ENCODE assay signal across 8 cellular contexts in the genomic region with DNA sequence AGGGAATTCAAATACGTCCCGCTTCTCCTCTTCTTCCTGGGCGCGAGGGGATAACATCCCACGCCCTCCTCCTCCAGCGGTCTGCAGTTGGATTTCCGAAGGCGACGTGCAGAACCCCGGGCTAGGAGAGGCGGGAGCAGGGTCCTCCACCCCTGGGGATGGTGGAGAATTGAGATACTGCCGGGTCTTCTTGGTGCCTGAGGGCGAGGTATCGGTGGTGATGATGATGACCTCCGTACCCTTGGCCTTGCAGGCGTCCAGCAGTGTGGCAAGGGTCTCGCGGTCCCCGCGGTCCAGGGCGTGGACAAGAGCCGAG. TPM values are rescaled to one million over a fixed set of nuclear protein-coding genes. Genes with fewer than 3 reads are reported as not detected.
A peak's percentile ranks its signal among the peaks of the same experiment; 100 is the strongest.
DNase-seq lines count a peak whose midpoint lies in the region; ATAC-seq and TF ChIP-seq lines count a peak whose summit lies in the region.

No MANE protein-coding gene starts in this region.

- peak overlapping the region; percentile 75 for H3K4me2 ChIP-seq in H9 (ENCODE audit: insufficient read depth, insufficient read length, low read length)

- no peak overlapping the region for H3K4ac ChIP-seq in H9 (ENCODE audit: low read depth, low read length)

- H2BK5ac ChIP-seq in H9 (ENCODE audit: insufficient read length, low read length): no peak overlapping the region

- no peaks in the 10 kb centered on the region for H3K9me3 Mint-ChIP-seq in H9
- no peaks in the 10 kb centered on the region for H3K9me3 Mint-ChIP-seq in activated CD4-positive, alpha-beta memory T cell treated with anti-CD3 and anti-CD28 coated beads for 36 hours

- no peaks in the 10 kb centered on the region; a peak in 1 of 7 replicates for H3K36me3 Mint-ChIP-seq in H9 (ENCODE audit: insufficient read depth in 1 of 3, low read depth in 3 of 3)
- peaks cover 1% of the 10 kb centered on the region for H3K36me3 Mint-ChIP-seq in activated CD4-positive, alpha-beta memory T cell treated with anti-CD3 and anti-CD28 coated beads for 36 hours

- H2BK12ac ChIP-seq in H9 (ENCODE audit: insufficient read length, low read depth, low read length): no peak overlapping the region

- DNase-seq in H9 (no peak), left ventricle myocardium superior (peak; percentile 43), skeletal muscle cell (ENCODE audit: low read depth) (no peak), AML-193 (lab: John Stamatoyannopoulos, UW) (no peak), mucosa of gallbladder (ENCODE audit: low spot score) (no peak)
- no peak for DNase-seq in activated CD4-positive, alpha-beta memory T cell treated with anti-CD3 and anti-CD28 coated beads for 36 hours

- no peak overlapping the region for H3K27ac ChIP-seq in H9 (ENCODE audit: insufficient read length, low read depth, low read length)

- ATAC-seq in left ventricle myocardium superior (no peak), HG03442 (IDR thresholded peaks at IDR 0.05; ENCODE audit: unreplicated experiment) (no peak), HG03571 (IDR thresholded peaks at IDR 0.05; ENCODE audit: unreplicated experiment) (no peak)

- H3K79me1 ChIP-seq in H9 (ENCODE audit: insufficient read depth, low read depth, low read length, poor library complexity, severe bottlenecking): no peaks in the 10 kb centered on the region

- H4K5ac ChIP-seq in H9 (ENCODE audit: insufficient read length, low read depth, low read length): no peak overlapping the region

- H3K4me1 ChIP-seq in H9 (ENCODE audit: insufficient read depth, low read length): peaks cover 2% of the 10 kb centered on the region; the same call in 1 of the 2 replicates

- H3K9ac ChIP-seq in H9 (ENCODE audit: extremely low read depth, insufficient read length, low read length): no peak overlapping the region

- H3K14ac ChIP-seq in H9 (ENCODE audit: insufficient read depth, low read length): no peak overlapping the region

- no peak overlapping the region for H3K23ac ChIP-seq in H9 (ENCODE audit: insufficient read length, low read depth, low read length)

- H3T11ph ChIP-seq in H9 (ENCODE audit: low read length): no peak overlapping the region

- no peak overlapping the region for H3K18ac ChIP-seq in H9 (ENCODE audit: insufficient read length, low read depth, low read length)

- intact Hi-C loops in activated CD4-positive, alpha-beta memory T cell treated with anti-CD3 and anti-CD28 coated beads for 36 hours (cut with micrococcal nuclease): no loop called here
- intact Hi-C loops in left ventricle myocardium superior (cut with micrococcal nuclease): loop anchor here (5.0 kb wide), 1 partner anchor 39 kb away; no protein-coding TSS in a partner anchor

- H4K91ac ChIP-seq in H9 (ENCODE audit: insufficient read length, low read depth, low read length): no peak overlapping the region

- H2BK120ac ChIP-seq in H9 (ENCODE audit: low read depth, low read length, poor library complexity, severe bottlenecking): no peak overlapping the region

- peak overlapping the region; percentile 87 to 95 for H3K4me3 Mint-ChIP-seq in H9
- peak overlapping the region; percentile 91 for H3K4me3 Mint-ChIP-seq in activated CD4-positive, alpha-beta memory T cell treated with anti-CD3 and anti-CD28 coated beads for 36 hours

- peak overlapping the region; percentile 64 for H3K4me3 ChIP-seq in skeletal muscle cell (ENCODE audit: low read depth, low read length)

- no peaks in the 10 kb centered on the region for H4K20me1 ChIP-seq in H9 (ENCODE audit: control insufficient read depth, insufficient read depth, insufficient read length)

- WGBS in H9 (ENCODE audit: extremely low coverage, insufficient read length, low lambda C conversion rate): no CpG with 5 or more reads among the region's 22 CpGs

- no peak overlapping the region for H2AFZ ChIP-seq in H9 (ENCODE audit: low read length)

- POLR2A ChIA-PET in activated CD4-positive, alpha-beta memory T cell treated with anti-CD3 and anti-CD28 coated beads for 36 hours (lab: Charles Lee): interaction anchor here (6.2 kb wide), 1 partner anchor 34 kb away, joined by 62 read pairs; the partner anchor contains the start of gene RBM8A

- H3K27me3 ChIP-seq in H9 (ENCODE audit: insufficient read depth, low read length): peaks cover 42% of the 10 kb centered on the region

- no peak for TF ChIP-seq CTCF in H9 (conservative IDR thresholded peaks at IDR 0.05)

- peaks cover 42 to 50% of the 10 kb centered on the region in 2 experiments for H3K4me1 Mint-ChIP-seq in H9
- peaks cover 46% of the 10 kb centered on the region for H3K4me1 Mint-ChIP-seq in activated CD4-positive, alpha-beta memory T cell treated with anti-CD3 and anti-CD28 coated beads for 36 hours (ENCODE audit: low read depth)

- no peak overlapping the region for H2AK5ac ChIP-seq in H9 (ENCODE audit: insufficient read length, low read length)

- no peak overlapping the region for H3K56ac ChIP-seq in H9 (ENCODE audit: insufficient read length, low read depth, low read length)

- peaks cover 74% of the 10 kb centered on the region for H3K27me3 Mint-ChIP-seq in H9 (ENCODE audit: low read depth)
- no peaks in the 10 kb centered on the region for H3K27me3 Mint-ChIP-seq in activated CD4-positive, alpha-beta memory T cell treated with anti-CD3 and anti-CD28 coated beads for 36 hours

- no peak overlapping the region for H4K8ac ChIP-seq in H9 (replicated peaks; ENCODE audit: insufficient read length, low read depth, low read length)

- H2BK20ac ChIP-seq in H9 (ENCODE audit: low read depth, low read length, poor library complexity, severe bottlenecking): no peak overlapping the region

- peak overlapping the region in 1 of 3 experiments; percentile 94; a peak in 2 of 7 replicates for H3K27ac Mint-ChIP-seq in H9
- H3K27ac Mint-ChIP-seq in activated CD4-positive, alpha-beta memory T cell treated with anti-CD3 and anti-CD28 coated beads for 36 hours: peak overlapping the region; percentile 75

- H2BK15ac ChIP-seq in H9 (ENCODE audit: low read depth, low read length): no peak overlapping the region

- CTCF ChIA-PET in activated CD4-positive, alpha-beta memory T cell treated with anti-CD3 and anti-CD28 coated beads for 36 hours (lab: Charles Lee): interaction anchor here (6.1 kb wide), 1 partner anchor 17 kb away, joined by 62 read pairs; no protein-coding TSS in a partner anchor

- peaks cover 31% of the 10 kb centered on the region for H3K23me2 ChIP-seq in H9 (ENCODE audit: insufficient read length, low read depth, low read length, poor library complexity, severe bottlenecking)

- no peaks in the 10 kb centered on the region for H3K9me3 ChIP-seq in H9 (ENCODE audit: control insufficient read depth, low read depth, low read length)

- no peaks in the 10 kb centered on the region for H3K79me2 ChIP-seq in H9 (ENCODE audit: insufficient read depth, low read length)

RNA-seq across cellular contexts. Expression of gene LIX1L, which starts 3.2 kb away (rescaled TPM):
- total RNA-seq in H9 (2021): 5.9 TPM in 2 replicates
- 10 to 100 TPM; 46.6 to 47.8 TPM for total RNA-seq in activated CD4-positive, alpha-beta memory T cell treated with anti-CD3 and anti-CD28 coated beads for 36 hours
- 25.2 TPM for total RNA-seq in left ventricle myocardium superior
- 42.9 TPM for total RNA-seq in mucosa of gallbladder

RNA-seq across cellular contexts. Expression of gene ANKRD34A, which starts 3.3 kb away (rescaled TPM):
- total RNA-seq in H9 (2021) (0.20 and 0.39 TPM in 2 replicates), left ventricle myocardium superior (0.52 TPM), mucosa of gallbladder (3.4 TPM)
- total RNA-seq in activated CD4-positive, alpha-beta memory T cell treated with anti-CD3 and anti-CD28 coated beads for 36 hours: 1 to 10 TPM; 4.6 to 4.7 TPM

RNA-seq across cellular contexts. Expression of gene POLR3GL, which starts 3.4 kb away (rescaled TPM):
- total RNA-seq in H9 (2021) (6.0 and 7.9 TPM in 2 replicates), left ventricle myocardium superior (44.0 TPM), mucosa of gallbladder (28.3 TPM)
- total RNA-seq in activated CD4-positive, alpha-beta memory T cell treated with anti-CD3 and anti-CD28 coated beads for 36 hours: 10 to 100 TPM; 27.3 to 30.9 TPM

RNA-seq across cellular contexts. Expression of gene RBM8A, which starts 33.8 kb away (rescaled TPM):
- 298 and 306 TPM in 2 replicates for total RNA-seq in H9 (2021)
- 100 to 1,000 TPM; 275 to 277 TPM for total RNA-seq in activated CD4-positive, alpha-beta memory T cell treated with anti-CD3 and anti-CD28 coated beads for 36 hours
- total RNA-seq in left ventricle myocardium superior: 57.7 TPM
- total RNA-seq in mucosa of gallbladder: 99.8 TPM

RNA-seq across cellular contexts. Expression of gene TXNIP, which starts 35.3 kb away (rescaled TPM):
- total RNA-seq in H9 (2021) (20.8 and 23.2 TPM in 2 replicates), left ventricle myocardium superior (954 TPM), mucosa of gallbladder (446 TPM)
- total RNA-seq in activated CD4-positive, alpha-beta memory T cell treated with anti-CD3 and anti-CD28 coated beads for 36 hours: 10 to 100 TPM; 82.6 to 88.8 TPM
